In genomic region chr14:67674139-67674479, GRCh38 we compare ENCODE assay signal across 8 cellular contexts. TPM values are rescaled to one million over a fixed set of nuclear protein-coding genes. Genes with fewer than 3 reads are reported as not detected.
A peak's percentile ranks its signal among the peaks of the same experiment; 100 is the strongest.
DNase-seq lines count a peak whose midpoint lies in the region; TF ChIP-seq lines count a peak whose summit lies in the region.

No MANE protein-coding gene starts in this region.

- H3K9me2 ChIP-seq in GM23248 (ENCODE audit: insufficient read depth): no peaks in the 10 kb centered on the region

- peaks cover 25% of the 10 kb centered on the region for H3K36me3 Mint-ChIP-seq in activated naive CD4-positive, alpha-beta T cell treated with anti-CD3 and anti-CD28 coated beads, Interleukin-2, amount 10 ng/mL, durations not matched to agents 7 days and 5 days
- no peaks in the 10 kb centered on the region for H3K36me3 Mint-ChIP-seq in type B pancreatic cell

- peak overlapping the region; percentile 97 for H3K9ac ChIP-seq in GM23248

- peak overlapping the region; percentile 91 for H3K4me3 Mint-ChIP-seq in activated naive CD4-positive, alpha-beta T cell treated with anti-CD3 and anti-CD28 coated beads, Interleukin-2, amount 10 ng/mL, durations not matched to agents 7 days and 5 days
- H3K4me3 Mint-ChIP-seq in type B pancreatic cell: peak overlapping the region; percentile 97

- H3K9me3 Mint-ChIP-seq in activated naive CD4-positive, alpha-beta T cell treated with anti-CD3 and anti-CD28 coated beads, Interleukin-2, amount 10 ng/mL, durations not matched to agents 7 days and 5 days: no peaks in the 10 kb centered on the region
- H3K9me3 Mint-ChIP-seq in type B pancreatic cell: no peaks in the 10 kb centered on the region

- WGBS in GM23248 (ENCODE audit: low coverage in 1 of 2, low lambda C conversion rate in 2 of 2, missing lambda C conversion rate in 2 of 2), 2 experiments: 0 to 1% methylated on average over 17 to 19 of the region's 25 CpGs

- H3K9me3 ChIP-seq in GM23248 (ENCODE audit: low read depth) (no peaks in the 10 kb centered on the region), KOPT-K1 (ENCODE audit: insufficient read depth, low read length, poor library complexity, severe bottlenecking) (no peaks in the 10 kb centered on the region), neuron (ENCODE audit: low read length) (no peaks in the 10 kb centered on the region)

- POLR2A ChIA-PET in RWPE1 (lab: Yijun Ruan, JAX; ENCODE audit: low non-redundant PET): interaction anchor here (0.9 kb wide), 1 partner anchor 10 kb away, joined by 3 read pairs; no protein-coding TSS in a partner anchor

- H3K4me3 ChIP-seq in GM23248: peak overlapping the region; percentile 92
- peak overlapping the region; percentile 55 for H3K4me3 ChIP-seq in neuron (ENCODE audit: low read length)

- no peaks in the 10 kb centered on the region for H3K27me3 ChIP-seq in GM23248 (replicated peaks; ENCODE audit: insufficient read depth)
- H3K27me3 ChIP-seq in neuron (ENCODE audit: insufficient read depth, low read length): no peaks in the 10 kb centered on the region

- peak overlapping the region; percentile 99 for H3K4me2 ChIP-seq in GM23248 (ENCODE audit: unreplicated experiment)

- peak overlapping the region; percentile 88 for H3K27ac Mint-ChIP-seq in activated naive CD4-positive, alpha-beta T cell treated with anti-CD3 and anti-CD28 coated beads, Interleukin-2, amount 10 ng/mL, durations not matched to agents 7 days and 5 days
- peak overlapping the region; percentile 93 for H3K27ac Mint-ChIP-seq in type B pancreatic cell

- CTCF ChIA-PET in RWPE1 (lab: Yijun Ruan, JAX): interaction anchor here (0.8 to 1.5 kb wide), 4 partner anchors 29 to 84 kb away, joined by 3 to 7 read pairs (median 4); no protein-coding TSS in a partner anchor
- CTCF ChIA-PET in activated naive CD4-positive, alpha-beta T cell treated with anti-CD3 and anti-CD28 coated beads, Interleukin-2, amount 10 ng/mL, durations not matched to agents 7 days and 5 days (lab: Charles Lee): interaction anchor here (1.4 to 2.1 kb wide), 3 partner anchors 20 to 90 kb away, joined by 4 to 11 read pairs (median 4); no protein-coding TSS in a partner anchor

- H3K79me2 ChIP-seq in GM23248 (ENCODE audit: insufficient read depth): peaks cover 80% of the 10 kb centered on the region

- TF ChIP-seq CTCF in RWPE1 (conservative IDR thresholded peaks at IDR 0.05; ENCODE audit: low read depth) (no peak), type B pancreatic cell (conservative IDR thresholded peaks at IDR 0.05) (peak; percentile 44)

- H3K4me1 Mint-ChIP-seq in activated naive CD4-positive, alpha-beta T cell treated with anti-CD3 and anti-CD28 coated beads, Interleukin-2, amount 10 ng/mL, durations not matched to agents 7 days and 5 days: peaks cover 30% of the 10 kb centered on the region
- peaks cover 19% of the 10 kb centered on the region for H3K4me1 Mint-ChIP-seq in type B pancreatic cell (ENCODE audit: unreplicated experiment)

- peaks cover 3% of the 10 kb centered on the region; the same call in 1 of the 2 replicates for H4K20me1 ChIP-seq in GM23248 (ENCODE audit: insufficient read depth)

- H3K36me3 ChIP-seq in GM23248 (ENCODE audit: low read depth) (peaks cover 7% of the 10 kb centered on the region; the same call in 1 of the 2 replicates), KOPT-K1 (ENCODE audit: insufficient read depth, low read length) (peaks cover 35% of the 10 kb centered on the region), neuron (ENCODE audit: insufficient read depth, low read length) (peaks cover 22% of the 10 kb centered on the region)

- no peaks in the 10 kb centered on the region for H3K27me3 Mint-ChIP-seq in activated naive CD4-positive, alpha-beta T cell treated with anti-CD3 and anti-CD28 coated beads, Interleukin-2, amount 10 ng/mL, durations not matched to agents 7 days and 5 days
- no peaks in the 10 kb centered on the region for H3K27me3 Mint-ChIP-seq in type B pancreatic cell

- H3K27ac ChIP-seq in GM23248 (peak overlapping the region; percentile 92), KOPT-K1 (ENCODE audit: low read depth, low read length, poor library complexity, severe bottlenecking) (peak overlapping the region; percentile 85), RWPE1 (peak overlapping the region; percentile 87)

- peaks cover 14% of the 10 kb centered on the region; the same call in 1 of the 2 replicates for H3K4me1 ChIP-seq in GM23248 (ENCODE audit: insufficient read depth)
- peaks cover 18% of the 10 kb centered on the region for H3K4me1 ChIP-seq in neuron (ENCODE audit: insufficient read depth, low read length)

- in situ Hi-C loops in GM23248 (cut with MboI): no loop called here

- H3F3A ChIP-seq in GM23248 (ENCODE audit: insufficient read depth): peaks cover 11% of the 10 kb centered on the region

- peak overlapping the region; percentile 97 for H2AFZ ChIP-seq in GM23248
- H2AFZ ChIP-seq in neuron (ENCODE audit: low read depth, low read length): peak overlapping the region; percentile 90

- DNase-seq in EL (peak; percentile 74), GM23248 (peak; percentile 83), RWPE1 (ENCODE audit: low spot score) (peak; percentile 61), germinal center (ENCODE audit: low spot score) (peak; percentile 67), type B pancreatic cell (ENCODE audit: extremely low spot score, unreplicated experiment) (peak; percentile 83)
- DNase-seq in activated naive CD4-positive, alpha-beta T cell treated with anti-CD3 and anti-CD28 coated beads, Interleukin-2, amount 10 ng/mL, durations not matched to agents 7 days and 5 days: peak; percentile 77

RNA-seq across cellular contexts. Expression of gene VTI1B, which starts 0.3 kb away (rescaled TPM):
- 61.5 and 64.2 TPM in 2 replicates for total RNA-seq in GM23248 (2014; rRNA removed; shearing (Covaris generic))
- polyA plus RNA-seq in GM23248 (2016; fragmentation: Nextera tagmentation; extraction: Ambion mirVana): 192 and 207 TPM in 2 replicates
- total RNA-seq in type B pancreatic cell (ENCODE audit: low replicate concordance): 92.0 and 93.3 TPM in 2 replicates

RNA-seq across cellular contexts. Expression of gene RDH11, which starts 21.5 kb away (rescaled TPM):
- 59.1 and 59.4 TPM in 2 replicates for total RNA-seq in GM23248 (2014; rRNA removed; shearing (Covaris generic))
- polyA plus RNA-seq in GM23248 (2016; fragmentation: Nextera tagmentation; extraction: Ambion mirVana): 56.7 and 57.5 TPM in 2 replicates
- total RNA-seq in type B pancreatic cell (ENCODE audit: low replicate concordance): 63.8 and 66.5 TPM in 2 replicates

RNA-seq across cellular contexts. Expression of gene RDH12, which starts 27.6 kb away (rescaled TPM):
- not detected in 2 replicates for total RNA-seq in GM23248 (2014; rRNA removed; shearing (Covaris generic))
- not detected in 2 replicates for polyA plus RNA-seq in GM23248 (2016; fragmentation: Nextera tagmentation; extraction: Ambion mirVana)
- total RNA-seq in type B pancreatic cell (ENCODE audit: low replicate concordance): 2.6 and 3.3 TPM in 2 replicates

RNA-seq across cellular contexts. Expression of gene ARG2, which starts 54.4 kb away (rescaled TPM):
- 6.3 and 8.2 TPM in 2 replicates for total RNA-seq in GM23248 (2014; rRNA removed; shearing (Covaris generic))
- 5.6 and 5.8 TPM in 2 replicates for polyA plus RNA-seq in GM23248 (2016; fragmentation: Nextera tagmentation; extraction: Ambion mirVana)
- 11.5 and 18.2 TPM in 2 replicates for total RNA-seq in type B pancreatic cell (ENCODE audit: low replicate concordance)

Comparison
In these comparisons a context has a peak if more than half of its experiments do, and no peak if none do; other contexts are left out.
1. Peak in every context shown above with its lines: DNase-seq, H3K4me3 ChIP-seq and H3K27ac ChIP-seq.